ENCODE assay signal across 35 cellular contexts in genomic region chr4:98867648-98868047, GRCh38.
"Had no signal": no experiment of that assay in that cellular context is flagged by ENCODE, and none has a peak within 500 bp of the region (broad histone marks: within the 10 kb centered on the region; RNA-seq: fewer than 3 reads in every experiment).

No MANE protein-coding gene starts in this region.

- H3K9ac ChIP-seq: KMS-11 had no signal

- DNase-seq: Karpas-422, Kasumi-1, MG63, MM.1S, MV-4-11, NCI-H1048, NCI-H1092, NCI-H1092 treated with DMSO at 0.1 percent for 48 hours, NCI-H1105, NCI-H1105 treated with DMSO at 0.1 percent for 48 hours, NCI-H1417, NCI-H1417 treated with DMSO at 0.1 percent for 48 hours, NCI-H1436, NCI-H1436 treated with DMSO at 0.1 percent for 48 hours, NCI-H146, NCI-H1694, NCI-H1694 treated with DMSO at 0.1 percent for 48 hours, NCI-H187, NCI-H187 treated with DMSO at 0.1 percent for 48 hours, NCI-H1930, NCI-H2029, NCI-H2029 treated with DMSO at 0.1 percent for 48 hours, NCI-H2081, NCI-H2081 treated with DMSO at 0.1 percent for 48 hours, NCI-H2107, NCI-H2171, NCI-H2171 treated with DMSO at 0.1 percent for 48 hours, NCI-H2227 treated with DMSO at 0.1 percent for 48 hours, NCI-H226, NCI-H345, NCI-H446, NCI-H446 treated with DMSO at 0.1 percent for 48 hours, NCI-H510A, NCI-H510A treated with DMSO at 0.1 percent for 48 hours had no signal

- H3K27ac ChIP-seq: KMS-11 had no signal

- H3K4me3 ChIP-seq: MG63 had no signal

- H3K4me2 ChIP-seq: KMS-11 had no signal

- H3K27me3 ChIP-seq: MG63 had no signal

- H3K9me3 ChIP-seq: MG63 had no signal

- H3K36me3 ChIP-seq: MG63 had no signal
